ENCODE assay signal across 7 cellular contexts in genomic region chr1:17853241-17853640, GRCh38.
"Had no signal": no experiment of that assay in that cellular context is flagged by ENCODE, and none has a peak within 500 bp of the region (broad histone marks: within the 10 kb centered on the region; RNA-seq: fewer than 3 reads in every experiment).

No MANE protein-coding gene starts in this region.

- H3K4me3 ChIP-seq: K562 had no signal

- DNase-seq: IMR-90, KBM-7, KG1 had no signal

- H3K27ac ChIP-seq: HL-60 had no signal

- FAIRE-seq: HepG2, HTR-8/SVneo, K562 had no signal
